Comparison of ENCODE assay signal across 17 cellular contexts in the genomic region with DNA sequence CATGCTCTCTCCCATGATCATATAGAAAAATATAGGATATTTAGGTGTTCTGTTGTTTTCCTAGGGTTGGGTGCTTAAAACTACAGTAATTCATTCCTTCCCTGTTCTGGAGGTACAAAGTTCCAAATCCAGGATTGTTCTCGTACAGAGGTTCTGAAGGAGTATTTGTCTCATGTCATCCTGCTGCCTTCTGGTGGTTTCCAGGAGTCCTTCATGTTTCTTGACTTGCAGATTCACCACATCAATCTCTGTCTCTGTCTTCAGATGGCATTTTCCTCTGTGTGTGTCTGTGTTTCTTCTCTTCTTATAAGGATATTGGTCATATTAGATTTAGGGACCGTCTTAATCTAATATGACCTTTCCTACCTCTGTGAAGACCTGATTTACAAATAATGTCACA.
A peak's percentile ranks its signal among the peaks of the same experiment; 100 is the strongest.
DNase-seq lines count a peak whose midpoint lies in the region; ATAC-seq and TF ChIP-seq lines count a peak whose summit lies in the region.
"Had no signal": no experiment of that assay in that cellular context is flagged by ENCODE, and none has a peak within 500 bp of the region (broad histone marks: within the 10 kb centered on the region; RNA-seq: fewer than 3 reads in every experiment).

No MANE protein-coding gene starts in this region.

- TF ChIP-seq POLR2A in gastroesophageal sphincter (IDR thresholded peaks at IDR 0.05) = no peak

- H3K36me3 Mint-ChIP-seq in endodermal cell (ENCODE audit: low read depth) = no peaks in the 10 kb centered on the region
- H3K36me3 Mint-ChIP-seq: CD8-positive, alpha-beta T cell; IgD-negative memory B cell had no signal

- H3K9ac ChIP-seq in endodermal cell (ENCODE audit: extremely low read depth, low read length, poor library complexity, severe bottlenecking) = no peak overlapping the region

- H3K4me3 Mint-ChIP-seq in endodermal cell = no peak overlapping the region
- H3K4me3 Mint-ChIP-seq: CD8-positive, alpha-beta T cell; IgD-negative memory B cell had no signal

- WGBS in endodermal cell (ENCODE audit: insufficient coverage in 1 of 2, insufficient read length in 1 of 2), 2 experiments = 74% methylated on average over 2 of the region's 2 CpGs; no CpG with 5 or more reads in 1 of the 2 experiments
- WGBS in gastroesophageal sphincter (ENCODE audit: low coverage in 1 of 2), 2 donors = 57 to 59% methylated on average over 2 of the region's 2 CpGs

- no peaks in the 10 kb centered on the region for H3K36me3 ChIP-seq in endodermal cell (ENCODE audit: control insufficient read depth, insufficient read depth, low read length)
- H3K36me3 ChIP-seq in gastroesophageal sphincter = no peaks in the 10 kb centered on the region
- H3K36me3 ChIP-seq: HAP-1 had no signal

- H3K27me3 Mint-ChIP-seq in endodermal cell (ENCODE audit: insufficient read depth) = no peaks in the 10 kb centered on the region

- no peaks in the 10 kb centered on the region for H3K9me3 Mint-ChIP-seq in endodermal cell
- H3K9me3 Mint-ChIP-seq: CD8-positive, alpha-beta T cell; IgD-negative memory B cell had no signal

- TF ChIP-seq CTCF in endodermal cell (conservative IDR thresholded peaks at IDR 0.05) = peak; percentile 24
- peak; percentile 19 to 56 (median 36) for TF ChIP-seq CTCF in gastroesophageal sphincter (IDR thresholded peaks at IDR 0.05)

- no peak overlapping the region for H3K4me3 ChIP-seq in endodermal cell (ENCODE audit: low read length)
- H3K4me3 ChIP-seq in gastroesophageal sphincter = no peak overlapping the region
- H3K4me3 ChIP-seq: GM12878, HAP-1, SK-N-MC had no signal

- DNase-seq in EH (ENCODE audit: low read depth) = peak; percentile 5
- peak; percentile 3 for DNase-seq in M059J (ENCODE audit: low read depth)
- DNase-seq in endodermal cell = no peak
- DNase-seq in Ammon's horn (ENCODE audit: low spot score) = no peak
- DNase-seq in UCSD-AML1 (lab: John Stamatoyannopoulos, UW; ENCODE audit: unreplicated experiment) = no peak
- DNase-seq: CD8-positive, alpha-beta T cell; NCI-H345; NCI-H526 treated with DMSO at 0.1 percent for 48 hours; NK-92 treated with Interleukin-12 subunit alpha and Interleukin-12 subunit beta, amount 100 ng/mL, for 24 hours; OCI-M1 had no signal

- H3K4me1 Mint-ChIP-seq in endodermal cell = no peaks in the 10 kb centered on the region

- no peak for TF ChIP-seq EP300 in gastroesophageal sphincter (IDR thresholded peaks at IDR 0.05)

- ATAC-seq in gastroesophageal sphincter (no peak), HG02973 (IDR thresholded peaks at IDR 0.05; ENCODE audit: unreplicated experiment) (no peak), GM21737 (IDR thresholded peaks at IDR 0.05; ENCODE audit: unreplicated experiment) (no peak)
- ATAC-seq: CD8-positive, alpha-beta T cell; GM12878 had no signal

- H3K9me3 ChIP-seq in endodermal cell (ENCODE audit: control insufficient read depth, low read length) (no peaks in the 10 kb centered on the region), gastroesophageal sphincter (no peaks in the 10 kb centered on the region)
- H3K9me3 ChIP-seq: HAP-1 had no signal

- H3K27ac Mint-ChIP-seq in endodermal cell = no peak overlapping the region
- H3K27ac Mint-ChIP-seq: CD8-positive, alpha-beta T cell had no signal

- H3K4me1 ChIP-seq in endodermal cell (ENCODE audit: control insufficient read depth, insufficient read depth, low read length) (no peaks in the 10 kb centered on the region), gastroesophageal sphincter (no peaks in the 10 kb centered on the region)
- H3K4me1 ChIP-seq: HAP-1 had no signal

- no peak overlapping the region for H3K27ac ChIP-seq in endodermal cell (ENCODE audit: low read depth, low read length)
- no peak overlapping the region for H3K27ac ChIP-seq in gastroesophageal sphincter
- H3K27ac ChIP-seq: SK-N-MC had no signal

- no peaks in the 10 kb centered on the region for H3K27me3 ChIP-seq in endodermal cell (ENCODE audit: control insufficient read depth, insufficient read depth, low read length, poor library complexity, severe bottlenecking)
- H3K27me3 ChIP-seq in gastroesophageal sphincter = no peaks in the 10 kb centered on the region

Comparison
In these comparisons a context has a peak if more than half of its experiments do, and no peak if none do; other contexts are left out.
1. DNase-seq: peak in EH (single experiment) and M059J (single experiment); none in endodermal cell (single experiment), Ammon's horn (single experiment) and UCSD-AML1 (single experiment).